ENCODE assay signal across 9 cellular contexts in genomic region chr6:146905313-146905712, GRCh38.
DNase-seq lines count a peak whose midpoint lies in the region; ATAC-seq and TF ChIP-seq lines count a peak whose summit lies in the region.
"Had no signal": no experiment of that assay in that cellular context is flagged by ENCODE, and none has a peak within 500 bp of the region (broad histone marks: within the 10 kb centered on the region; RNA-seq: fewer than 3 reads in every experiment).

No MANE protein-coding gene starts in this region.

- intact Hi-C loops in Calu3 (cut with micrococcal nuclease; ENCODE audit: unreplicated experiment): no loop called here

- no peak for TF ChIP-seq CTCF in Calu3 (IDR thresholded peaks at IDR 0.05; ENCODE audit: unreplicated experiment)
- TF ChIP-seq CTCF in astrocyte of the spinal cord (IDR thresholded peaks at IDR 0.05; ENCODE audit: low read depth, low read length): no peak

- H3K36me3 ChIP-seq in HAP-1 (replicated peaks): no peaks in the 10 kb centered on the region

- H3K4me3 ChIP-seq in astrocyte of the spinal cord (ENCODE audit: low read depth, low read length) (no peak overlapping the region), HAP-1 (no peak overlapping the region)

- H3K27ac Mint-ChIP-seq in Calu3 (ENCODE audit: unreplicated experiment): no peak overlapping the region

- DNase-seq in Calu3: peak; percentile 59
- peak; percentile 94 for DNase-seq in NCI-H1105 (lab: John Stamatoyannopoulos, UW)
- DNase-seq in astrocyte of the spinal cord (ENCODE audit: low read depth, low spot score): peak; percentile 64
- DNase-seq in mucosa of gallbladder (ENCODE audit: low spot score): peak; percentile 39
- DNase-seq in HuH-7.5 (ENCODE audit: low spot score): no peak
- DNase-seq in stimulated activated CD4-positive, alpha-beta T cell treated with anti-CD3 and anti-CD28 coated beads, Interleukin-4, amount 100 ng/mL, for 24 hours: no peak
- no peak for DNase-seq in HAP-1 (ENCODE audit: low spot score in 2 of 2)
- DNase-seq: RPMI8226 had no signal

- no peak for ATAC-seq in HG02763 (IDR thresholded peaks at IDR 0.05; ENCODE audit: unreplicated experiment)

- CTCF ChIA-PET in Calu3 (lab: Charles Lee): interaction anchor here (1.0 kb wide), 1 partner anchor 19 kb away, joined by 3 read pairs; no protein-coding TSS in a partner anchor

- H3K27me3 ChIP-seq in HAP-1 (ENCODE audit: low read depth): no peaks in the 10 kb centered on the region

- peaks cover 9% of the 10 kb centered on the region for H3K4me1 Mint-ChIP-seq in Calu3 (ENCODE audit: low read depth, unreplicated experiment)

- in situ Hi-C loops in astrocyte of the spinal cord (cut with HindIII; ENCODE audit: low sequenced_read_pairs) (no loop called here), HAP-1 (cut with MboI; ENCODE audit: low sequenced_read_pairs) (no loop called here)

- no peaks in the 10 kb centered on the region for H3K9me3 Mint-ChIP-seq in Calu3 (ENCODE audit: low read depth, unreplicated experiment)

- H3K4me1 ChIP-seq in HAP-1: no peaks in the 10 kb centered on the region

- BruUV-seq in Calu3 (replicated peaks; lab: Mats Ljungman, UMichigan): no TSS peak

- H3K36me3 Mint-ChIP-seq in Calu3 (ENCODE audit: insufficient read depth, unreplicated experiment): no peaks in the 10 kb centered on the region

- no peak overlapping the region for H3K4me3 Mint-ChIP-seq in Calu3 (ENCODE audit: low read depth, unreplicated experiment)

- no peaks in the 10 kb centered on the region for H3K9me3 ChIP-seq in HAP-1

- no peaks in the 10 kb centered on the region for H3K27me3 Mint-ChIP-seq in Calu3 (ENCODE audit: unreplicated experiment)

Comparison
In these comparisons a context has a peak if more than half of its experiments do, and no peak if none do; other contexts are left out.
1. DNase-seq: peak in Calu3 (single experiment), NCI-H1105 (single experiment), astrocyte of the spinal cord (single experiment) and mucosa of gallbladder (single experiment); none in HuH-7.5 (single experiment), stimulated activated CD4-positive, alpha-beta T cell treated with anti-CD3 and anti-CD28 coated beads, Interleukin-4, amount 100 ng/mL, for 24 hours (single experiment) and HAP-1 (0 of 2).